ENCODE assay signal across 8 cellular contexts in the genomic region with DNA sequence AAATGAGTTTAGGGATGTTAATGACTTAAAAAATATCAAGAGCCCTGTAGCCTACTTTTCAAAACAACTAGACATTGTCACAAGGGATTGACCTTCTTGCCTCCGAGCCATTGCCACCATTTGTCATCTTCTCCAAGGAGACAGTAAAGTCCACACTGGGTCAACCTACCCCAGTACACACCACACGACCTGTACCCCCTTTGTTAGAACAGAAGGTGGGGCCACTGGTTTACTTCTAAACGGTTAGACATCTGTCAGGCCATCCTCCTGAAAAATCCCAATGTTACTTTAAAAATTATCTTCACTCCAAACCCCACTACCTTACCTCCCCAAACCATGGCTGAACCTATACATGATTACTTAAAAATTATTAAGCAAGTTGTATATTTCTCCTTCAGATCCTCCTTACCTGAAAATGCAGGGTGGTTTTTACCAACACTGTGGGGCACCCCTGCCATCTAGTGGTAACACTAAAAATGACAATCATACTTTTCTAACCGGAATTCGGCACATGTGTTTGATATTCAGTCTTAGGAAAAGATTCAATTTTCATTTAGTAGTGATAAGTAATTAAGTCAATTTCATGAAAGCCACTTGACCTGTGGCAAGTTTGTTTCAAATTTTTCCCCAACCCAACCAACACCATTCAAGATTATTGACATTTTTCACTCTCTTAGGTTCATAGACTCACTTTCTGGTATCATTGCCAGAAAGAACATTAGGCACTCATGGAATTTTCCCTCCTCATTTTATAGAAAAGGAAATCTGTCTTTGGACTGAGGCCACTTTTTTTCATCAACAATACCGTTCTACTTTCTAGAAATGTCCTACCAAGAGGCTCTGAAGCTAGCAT.
A peak's percentile ranks its signal among the peaks of the same experiment; 100 is the strongest.
DNase-seq lines count a peak whose midpoint lies in the region; ATAC-seq and TF ChIP-seq lines count a peak whose summit lies in the region.

No MANE protein-coding gene starts in this region.

- no peaks in the 10 kb centered on the region for H3K36me3 ChIP-seq in HEK293 (ENCODE audit: control insufficient read depth in 2 of 2, insufficient read depth in 1 of 2, low read length in 2 of 2)
- H3K36me3 ChIP-seq in gastrocnemius medialis: no peaks in the 10 kb centered on the region

- no peaks in the 10 kb centered on the region for H3K36me3 Mint-ChIP-seq in glutamatergic neuron (ENCODE audit: unreplicated experiment)

- intact Hi-C loops in gastrocnemius medialis (cut with DNase I; ENCODE audit: low total_unique reads): loop anchor here (2.0 to 10.0 kb wide), 2 partner anchors 1568 to 1870 kb away; no protein-coding TSS in a partner anchor

- peaks cover 2% of the 10 kb centered on the region for H3K4me1 Mint-ChIP-seq in glutamatergic neuron (ENCODE audit: low read depth, unreplicated experiment)

- peak in 1 of 2 donors; percentile 51 for ATAC-seq in gastrocnemius medialis
- no peak for ATAC-seq in HG02840 (IDR thresholded peaks at IDR 0.05; ENCODE audit: low FRiP score, unreplicated experiment)

- in situ Hi-C loops in gastrocnemius medialis (cut with MboI; ENCODE audit: low sequenced_read_pairs in 4 of 4): loop anchor here (10.0 to 25.0 kb wide), 2 partner anchors 1868 to 1870 kb away; no protein-coding TSS in a partner anchor

- H3K27ac ChIP-seq in HEK293 (ENCODE audit: extremely low read depth, low read depth, low read length) (no peak overlapping the region), gastrocnemius medialis (no peak overlapping the region)

- H3K4me3 ChIP-seq in HEK293 (ENCODE audit: low read depth, low read length) (no peak overlapping the region), gastrocnemius medialis (no peak overlapping the region)

- peak; percentile 18 for DNase-seq in activated gamma-delta T cell treated with Interleukin-2 at 50 U/mL for 16 hours
- no peak for DNase-seq in activated gamma-delta T cell (lab: John Stamatoyannopoulos, UW)
- peak; percentile 26 for DNase-seq in NCI-H2171 treated with DMSO at 0.1 percent for 48 hours (lab: John Stamatoyannopoulos, UW)
- DNase-seq in activated T-cell treated with anti-CD3 and anti-CD28 coated beads, Interleukin-2, amount 50 U/mL, for 48 hours: peak; percentile 25 to 30
- DNase-seq in glutamatergic neuron: peak; percentile 18
- no peak for DNase-seq in gastrocnemius medialis

- no peak overlapping the region for H3K4me3 Mint-ChIP-seq in glutamatergic neuron (ENCODE audit: unreplicated experiment)

- H3K27ac Mint-ChIP-seq in glutamatergic neuron (ENCODE audit: unreplicated experiment): no peak overlapping the region

- peaks cover 2% of the 10 kb centered on the region for H3K27me3 Mint-ChIP-seq in glutamatergic neuron (ENCODE audit: unreplicated experiment)

- no peak for TF ChIP-seq POLR2A in gastrocnemius medialis (IDR thresholded peaks at IDR 0.05)

- POLR2A ChIA-PET in HEK293 (lab: Yijun Ruan, JAX): no interaction called here

- H3K9me3 ChIP-seq in HEK293 (ENCODE audit: control insufficient read depth, insufficient read depth, low read depth, low read length) (no peaks in the 10 kb centered on the region), gastrocnemius medialis (no peaks in the 10 kb centered on the region)

- TF ChIP-seq CTCF in HEK293 (tag by site-specific recombination; IDR thresholded peaks at IDR 0.05) (peak; percentile 65), glutamatergic neuron (IDR thresholded peaks at IDR 0.05; ENCODE audit: partially characterized antibody, unreplicated experiment) (peak; percentile 89), gastrocnemius medialis (IDR thresholded peaks at IDR 0.05 in 4 of 5, conservative IDR thresholded peaks at IDR 0.05 in 1 of 5) (peak; percentile 56 to 85 (median 72))

- H3K9me3 Mint-ChIP-seq in glutamatergic neuron (ENCODE audit: unreplicated experiment): peaks cover 1% of the 10 kb centered on the region

- no peaks in the 10 kb centered on the region for H3K27me3 ChIP-seq in gastrocnemius medialis

- H3K4me1 ChIP-seq in HEK293 (ENCODE audit: control insufficient read depth, insufficient read depth, low read length): no peaks in the 10 kb centered on the region
- no peaks in the 10 kb centered on the region for H3K4me1 ChIP-seq in gastrocnemius medialis

- CTCF ChIA-PET in HEK293 (lab: Yijun Ruan, JAX): interaction anchor here (0.7 to 1.3 kb wide), 3 partner anchors 8 to 1312 kb away, joined by 3 to 6 read pairs (median 4); no protein-coding TSS in a partner anchor

TF ChIP-seq in HEK293, 187 proteins besides CTCF, POLR2A, EP300 and RAD21:
- TF ChIP-seq ZNF654 (tag by site-specific recombination; IDR thresholded peaks at IDR 0.05; ENCODE audit: low read depth) (peak; percentile 75), ZNF777 (tag by site-specific recombination; IDR thresholded peaks at IDR 0.05; ENCODE audit: borderline replicate concordance) (no peak)

Comparison
In these comparisons a context has a peak if more than half of its experiments do, and no peak if none do; other contexts are left out.
1. DNase-seq: peak in activated gamma-delta T cell treated with Interleukin-2 at 50 U/mL for 16 hours (single experiment), NCI-H2171 treated with DMSO at 0.1 percent for 48 hours (single experiment), activated T-cell treated with anti-CD3 and anti-CD28 coated beads, Interleukin-2, amount 50 U/mL, for 48 hours (2 of 2) and glutamatergic neuron (single experiment); none in activated gamma-delta T cell (single experiment) and gastrocnemius medialis (0 of 2).
2. Peak in every context shown above with its lines, with median percentiles within 50 percentile points of each other: CTCF ChIP-seq.